In the genomic region with DNA sequence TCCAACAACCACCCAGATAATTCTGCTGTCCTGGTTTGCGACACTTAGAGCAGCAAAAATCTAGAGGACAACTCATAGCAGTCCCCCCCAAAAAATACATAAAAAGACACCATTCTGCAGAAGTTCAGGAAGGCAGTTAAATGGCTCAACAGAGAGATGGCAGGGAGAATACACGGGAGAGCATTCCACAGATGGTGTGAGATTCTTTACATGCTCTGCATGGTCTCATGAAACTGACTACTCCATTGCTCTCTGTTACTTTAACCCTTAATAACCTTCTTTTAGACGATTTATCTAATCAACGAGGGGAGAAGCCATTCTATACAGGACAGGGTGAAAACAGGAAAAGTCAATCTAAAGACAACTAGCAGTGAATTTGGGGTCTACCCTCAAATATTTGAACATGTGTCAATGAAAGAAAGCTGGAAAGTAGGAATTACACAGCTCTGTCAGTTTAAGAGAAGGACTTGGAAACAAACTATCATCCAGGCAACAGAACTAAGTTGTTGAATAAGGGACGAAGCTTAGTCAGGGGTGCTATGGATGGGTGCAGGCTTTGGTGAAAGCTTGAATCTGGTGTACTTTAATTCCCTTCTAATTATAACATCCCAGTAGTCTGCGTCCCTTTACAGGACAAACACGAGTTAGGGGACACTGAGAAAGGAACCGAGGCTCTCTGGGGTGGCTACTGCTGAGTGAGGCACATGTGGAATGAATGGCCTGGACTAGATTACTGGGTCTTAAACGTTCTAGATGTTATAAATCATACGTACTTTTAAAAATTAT, we compare ENCODE assay signal across 1 cellular context.
TF ChIP-seq lines count a peak whose summit lies in the region.

No MANE protein-coding gene starts in this region.

TF ChIP-seq in IMR-90, 13 proteins besides CTCF, POLR2A, EP300 and RAD21:
- no peak for TF ChIP-seq USF2 (IDR thresholded peaks at IDR 0.05; ENCODE audit: low read depth, low read length)
- TF ChIP-seq FOS (IDR thresholded peaks at IDR 0.05; ENCODE audit: low read depth, low read length) = no peak
- no peak for TF ChIP-seq NFE2L2 (IDR thresholded peaks at IDR 0.05; ENCODE audit: low read depth, low read length)
- no peak for TF ChIP-seq CEBPB (IDR thresholded peaks at IDR 0.05; ENCODE audit: low read depth, low read length)
- TF ChIP-seq SMC3 (IDR thresholded peaks at IDR 0.05; ENCODE audit: low read depth, low read length) = no peak
- TF ChIP-seq CHD1 (IDR thresholded peaks at IDR 0.05; ENCODE audit: low read depth, low read length) = no peak
- no peak for TF ChIP-seq MXI1 (IDR thresholded peaks at IDR 0.05; ENCODE audit: borderline replicate concordance, low read depth, low read length)
- TF ChIP-seq, protein P1, sequence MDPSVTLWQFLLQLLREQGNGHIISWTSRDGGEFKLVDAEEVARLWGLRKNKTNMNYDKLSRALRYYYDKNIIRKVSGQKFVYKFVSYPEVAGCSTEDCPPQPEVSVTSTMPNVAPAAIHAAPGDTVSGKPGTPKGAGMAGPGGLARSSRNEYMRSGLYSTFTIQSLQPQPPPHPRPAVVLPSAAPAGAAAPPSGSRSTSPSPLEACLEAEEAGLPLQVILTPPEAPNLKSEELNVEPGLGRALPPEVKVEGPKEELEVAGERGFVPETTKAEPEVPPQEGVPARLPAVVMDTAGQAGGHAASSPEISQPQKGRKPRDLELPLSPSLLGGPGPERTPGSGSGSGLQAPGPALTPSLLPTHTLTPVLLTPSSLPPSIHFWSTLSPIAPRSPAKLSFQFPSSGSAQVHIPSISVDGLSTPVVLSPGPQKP (IDR thresholded peaks at IDR 0.05; ENCODE audit: borderline replicate concordance, low read depth, low read length) = no peak
- TF ChIP-seq RCOR1 (IDR thresholded peaks at IDR 0.05; ENCODE audit: insufficient replicate concordance, low read length) = no peak
- no peak for TF ChIP-seq RFX5 (IDR thresholded peaks at IDR 0.05; ENCODE audit: low read depth, low read length)
- TF ChIP-seq MAZ (IDR thresholded peaks at IDR 0.05; ENCODE audit: borderline replicate concordance, low read depth, low read length) = no peak
- TF ChIP-seq BHLHE40 (IDR thresholded peaks at IDR 0.05; ENCODE audit: low read depth, low read length) = no peak
- no peak for TF ChIP-seq MAFK (IDR thresholded peaks at IDR 0.05; ENCODE audit: low read depth, low read length)
TF ChIP-seq in IMR-90: peak in this region for 0.
